In the genomic region with DNA sequence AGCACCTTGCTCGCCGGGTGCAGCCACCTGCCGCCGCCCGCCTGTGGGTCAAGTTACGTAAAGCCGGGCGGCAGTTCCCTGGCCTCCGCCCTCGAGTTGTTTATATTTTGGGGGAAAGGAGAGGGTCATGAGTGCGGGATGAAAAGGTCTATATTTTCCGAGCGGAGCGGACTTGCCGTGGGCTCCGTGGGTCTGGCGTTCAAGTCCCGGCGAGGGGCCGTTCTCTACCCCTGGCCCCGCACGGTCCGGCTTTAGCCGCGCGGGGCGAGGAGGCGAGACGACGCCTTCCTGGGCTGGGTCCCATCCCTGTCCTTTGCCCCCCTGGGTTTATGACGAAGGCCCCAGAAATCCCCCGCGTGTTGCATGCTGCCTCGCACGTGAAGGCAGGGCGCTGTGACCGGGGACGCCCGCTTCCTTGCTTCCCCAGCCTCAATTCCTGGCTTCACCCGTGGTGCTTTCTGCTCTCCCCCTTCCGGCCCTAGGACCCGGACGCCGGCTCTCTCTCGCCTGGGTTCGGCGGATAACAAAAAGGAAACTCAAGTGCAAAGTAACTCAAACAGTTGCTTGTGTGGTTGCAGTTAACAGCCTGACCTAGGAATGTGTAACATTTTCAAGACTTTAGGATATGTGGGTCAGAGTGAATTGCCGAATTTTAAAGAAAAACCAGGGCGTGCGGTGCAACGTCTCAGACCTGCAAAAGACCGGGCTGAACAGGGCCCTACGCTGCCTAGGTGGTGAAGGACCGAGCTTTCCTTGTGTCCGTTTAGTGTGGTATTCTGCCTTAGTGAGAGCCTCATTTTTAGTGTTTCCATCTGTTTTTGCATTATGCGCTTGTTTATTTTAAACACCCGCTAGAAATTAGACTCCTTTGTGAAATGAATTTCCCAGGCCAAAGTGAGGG, we compare ENCODE assay signal across 8 cellular contexts. TPM values are rescaled to one million over a fixed set of nuclear protein-coding genes. Genes with fewer than 3 reads are reported as not detected.
DNase-seq lines count a peak whose midpoint lies in the region; ATAC-seq and TF ChIP-seq lines count a peak whose summit lies in the region.

No MANE protein-coding gene starts in this region.

- peak overlapping the region; percentile 58 to 74 for H3K27ac ChIP-seq in ovary
- H3K27ac ChIP-seq in tibial nerve = peak overlapping the region; percentile 70 to 86 (median 78)

- H3K27me3 ChIP-seq in ovary (no peaks in the 10 kb centered on the region), tibial nerve (no peaks in the 10 kb centered on the region)

- H3K4me3 ChIP-seq in ovary = peak overlapping the region; percentile 85
- H3K4me3 ChIP-seq in tibial nerve = peak overlapping the region; percentile 62 to 79 (median 76)

- H3K27ac Mint-ChIP-seq in glutamatergic neuron (ENCODE audit: unreplicated experiment) = peak overlapping the region; percentile 57

- H3K36me3 Mint-ChIP-seq in glutamatergic neuron (ENCODE audit: unreplicated experiment) = no peaks in the 10 kb centered on the region

- ATAC-seq in HG03342 (IDR thresholded peaks at IDR 0.05; ENCODE audit: unreplicated experiment) = peak; percentile 18

- TF ChIP-seq EP300 in ovary (IDR thresholded peaks at IDR 0.05) (no peak), tibial nerve (IDR thresholded peaks at IDR 0.05) (no peak)

- TF ChIP-seq POLR2A in Raji (IDR thresholded peaks at IDR 0.05; ENCODE audit: insufficient read depth, low read depth, low read length) (peak; percentile 29; the same call in 1 of the 2 replicates), ovary (IDR thresholded peaks at IDR 0.05) (no peak), tibial nerve (IDR thresholded peaks at IDR 0.05) (no peak)

- H3K4me1 ChIP-seq in ovary (ENCODE audit: insufficient read depth) (peaks cover 1% of the 10 kb centered on the region), tibial nerve (peaks cover 0 to 22% (median 4%) of the 10 kb centered on the region in 4 donors)

- DNase-seq in NK-92 treated with Interleukin-12 subunit alpha and Interleukin-12 subunit beta, amount 100 ng/mL, for 24 hours (lab: John Stamatoyannopoulos, UW) = peak; percentile 39
- no peak for DNase-seq in NK-92 (lab: John Stamatoyannopoulos, UW; ENCODE audit: unreplicated experiment)
- peak in 3 of 4 experiments; percentile 4 to 26 (median 14) for DNase-seq in activated naive CD4-positive, alpha-beta T cell (lab: John Stamatoyannopoulos, UW)
- peak; percentile 50 for DNase-seq in glutamatergic neuron
- peak; percentile 29 to 56 (median 42) for DNase-seq in ovary
- no peak for DNase-seq in tibial nerve (ENCODE audit: low spot score in 2 of 2)

- WGBS in ovary, 3 donors = 1 to 2% (median 1%) methylated on average over 57 of the region's 57 CpGs
- WGBS in tibial nerve, 2 donors = 2% methylated on average over 37 to 47 of the region's 57 CpGs

- peaks cover 5% of the 10 kb centered on the region for H3K27me3 Mint-ChIP-seq in glutamatergic neuron (ENCODE audit: unreplicated experiment)

- intact Hi-C loops in ovary (cut with DNase I) = loop anchor here in 1 of 4 donors (10.0 kb wide), 1 partner anchor 857 kb away; a partner anchor contains a TSS

- H3K36me3 ChIP-seq in ovary (no peaks in the 10 kb centered on the region), tibial nerve (no peaks in the 10 kb centered on the region)

- peak overlapping the region; percentile 91 for H3K4me3 Mint-ChIP-seq in glutamatergic neuron (ENCODE audit: unreplicated experiment)

- H3K9me3 Mint-ChIP-seq in glutamatergic neuron (ENCODE audit: unreplicated experiment) = peaks cover 7% of the 10 kb centered on the region

- H3K9me3 ChIP-seq in ovary = no peaks in the 10 kb centered on the region
- H3K9me3 ChIP-seq in tibial nerve = no peaks in the 10 kb centered on the region

- H3K4me1 Mint-ChIP-seq in glutamatergic neuron (ENCODE audit: low read depth, unreplicated experiment) = peaks cover 9% of the 10 kb centered on the region

- TF ChIP-seq CTCF in glutamatergic neuron (IDR thresholded peaks at IDR 0.05; ENCODE audit: partially characterized antibody, unreplicated experiment) (no peak), ovary (IDR thresholded peaks at IDR 0.05) (no peak), tibial nerve (IDR thresholded peaks at IDR 0.05) (no peak)

RNA-seq across cellular contexts. Expression of a gene that starts 0.8 kb away (rescaled TPM):
- total RNA-seq in glutamatergic neuron (ENCODE audit: unreplicated experiment) (43.2 TPM), ovary (10 to 100 TPM; 11.4 to 46.6 (median 13.6) TPM), tibial nerve (10 to 100 TPM; 24.6 to 31.0 (median 27.6) TPM)
- polyA plus RNA-seq in ovary = 10 to 100 TPM in 1 of 2 donors, 1 to 10 TPM in 1; 3.5 to 13.5 TPM

Comparison
In these comparisons a context has a peak if more than half of its experiments do, and no peak if none do; other contexts are left out.
1. DNase-seq: peak in NK-92 treated with Interleukin-12 subunit alpha and Interleukin-12 subunit beta, amount 100 ng/mL, for 24 hours (single experiment), activated naive CD4-positive, alpha-beta T cell (3 of 4), glutamatergic neuron (single experiment) and ovary (5 of 5); none in NK-92 (single experiment) and tibial nerve (0 of 2).